Comparison of ENCODE assay signal across 1 cellular context in genomic region chr7:105132835-105133234, GRCh38.
TF ChIP-seq lines count a peak whose summit lies in the region.

No MANE protein-coding gene starts in this region.

TF ChIP-seq in HepG2, 621 proteins besides CTCF, POLR2A, EP300 and RAD21 (continued from another document):
- TF ChIP-seq MAFK (conservative IDR thresholded peaks at IDR 0.05 in 1 of 2, IDR thresholded peaks at IDR 0.05 in 1 of 2; ENCODE audit: low read length in 2 of 2) (peak; percentile 45 to 56; a peak in 3 of 4 replicates), HMGXB3 (CRISPR knock-in tag; IDR thresholded peaks at IDR 0.05; ENCODE audit: borderline replicate concordance) (no peak), TFAP4 (IDR thresholded peaks at IDR 0.05; ENCODE audit: borderline replicate concordance, low read depth) (no peak)
